17 cellular contexts compared by ENCODE assay signal in genomic region chr16:87703071-87703470, GRCh38.
DNase-seq lines count a peak whose midpoint lies in the region; ATAC-seq and TF ChIP-seq lines count a peak whose summit lies in the region.
"Had no signal": no experiment of that assay in that cellular context is flagged by ENCODE, and none has a peak within 500 bp of the region (broad histone marks: within the 10 kb centered on the region; RNA-seq: fewer than 3 reads in every experiment).

No MANE protein-coding gene starts in this region.

- no peak overlapping the region for H3K4me2 ChIP-seq in GM23338
- H3K4me2 ChIP-seq: PC-9 had no signal

- H3K9me2 ChIP-seq in GM23338 (ENCODE audit: insufficient read depth), result no peaks in the 10 kb centered on the region

- peak overlapping the region; percentile 53; the same call in 1 of the 2 replicates for H3K27ac ChIP-seq in GM23338 (ENCODE audit: low read depth)
- peak overlapping the region; percentile 2 for H3K27ac ChIP-seq in naive thymus-derived CD4-positive, alpha-beta T cell (ENCODE audit: low read depth, low read length)
- H3K27ac ChIP-seq: body of pancreas, coronary artery, gastrocnemius medialis, PC-9, SJSA1 had no signal

- H2AFZ ChIP-seq in GM23338, result no peak overlapping the region
- H2AFZ ChIP-seq: PC-9 had no signal

- H3K4me3 ChIP-seq in GM23338, result no peak overlapping the region
- no peak overlapping the region for H3K4me3 ChIP-seq in naive thymus-derived CD4-positive, alpha-beta T cell (ENCODE audit: low read length)
- H3K4me3 ChIP-seq: body of pancreas, coronary artery, gastrocnemius medialis, PC-9, SJSA1, transverse colon had no signal

- H3K36me3 ChIP-seq in GM23338 (ENCODE audit: insufficient read depth), result no peaks in the 10 kb centered on the region
- H3K36me3 ChIP-seq in naive thymus-derived CD4-positive, alpha-beta T cell (ENCODE audit: control insufficient read depth in 2 of 3, insufficient read depth in 3 of 3, low read length in 3 of 3), result peaks cover 0 to 37% (median 0%) of the 10 kb centered on the region in 3 experiments

- peaks cover 52% of the 10 kb centered on the region for H3K4me1 Mint-ChIP-seq in activated CD4-positive, alpha-beta T cell treated with anti-CD3 and anti-CD28 coated beads for 36 hours
- H3K4me1 Mint-ChIP-seq in GM23338, result peaks cover 18% of the 10 kb centered on the region
- peaks cover 30% of the 10 kb centered on the region for H3K4me1 Mint-ChIP-seq in activated naive CD8-positive, alpha-beta T cell (ENCODE audit: low read depth)
- H3K4me1 Mint-ChIP-seq in naive thymus-derived CD4-positive, alpha-beta T cell, result peaks cover 29 to 54% (median 49%) of the 10 kb centered on the region in 7 donors

- no peaks in the 10 kb centered on the region for H3K27me3 ChIP-seq in GM23338 (ENCODE audit: insufficient read depth)
- H3K27me3 ChIP-seq in naive thymus-derived CD4-positive, alpha-beta T cell (ENCODE audit: control insufficient read depth in 2 of 2, insufficient read depth in 2 of 2, low read length in 2 of 2), result no peaks in the 10 kb centered on the region
- H3K27me3 ChIP-seq: body of pancreas, gastrocnemius medialis, SJSA1, transverse colon had no signal

- TF ChIP-seq CTCF in GM23338 (conservative IDR thresholded peaks at IDR 0.05; ENCODE audit: low read depth in 2 of 2), result no peak

- POLR2A ChIA-PET in activated CD4-positive, alpha-beta T cell treated with anti-CD3 and anti-CD28 coated beads for 36 hours (lab: Charles Lee), result no interaction called here
- POLR2A ChIA-PET in naive thymus-derived CD4-positive, alpha-beta T cell (lab: Charles Lee), result interaction anchor here (0.6 to 1.4 kb wide), 3 partner anchors 53 to 290 kb away, joined by 3 to 5 read pairs (median 3); partner anchors contain the start of gene KLHDC4

- H3K79me2 ChIP-seq in GM23338 (replicated peaks; ENCODE audit: insufficient read depth), result peaks cover 13% of the 10 kb centered on the region

- peaks cover 7% of the 10 kb centered on the region; the same call in 1 of the 2 replicates for H3F3A ChIP-seq in GM23338 (replicated peaks; ENCODE audit: low read depth)

- ATAC-seq in activated CD4-positive, alpha-beta T cell treated with anti-CD3 and anti-CD28 coated beads for 36 hours, result no peak
- no peak for ATAC-seq in GM23338
- no peak for ATAC-seq in naive thymus-derived CD4-positive, alpha-beta T cell
- no peak for ATAC-seq in HG03097 (IDR thresholded peaks at IDR 0.05; ENCODE audit: low FRiP score, unreplicated experiment)
- ATAC-seq: body of pancreas, gastrocnemius medialis had no signal

- H3K4me1 ChIP-seq in GM23338 (ENCODE audit: insufficient read depth), result no peaks in the 10 kb centered on the region
- peaks cover 19 to 31% of the 10 kb centered on the region in 2 donors for H3K4me1 ChIP-seq in naive thymus-derived CD4-positive, alpha-beta T cell (ENCODE audit: control insufficient read depth in 2 of 2, insufficient read depth in 2 of 2, low read length in 2 of 2)
- H3K4me1 ChIP-seq: gastrocnemius medialis, SJSA1, transverse colon had no signal

- H3K36me3 Mint-ChIP-seq in activated CD4-positive, alpha-beta T cell treated with anti-CD3 and anti-CD28 coated beads for 36 hours (ENCODE audit: low read depth), result peaks cover 37% of the 10 kb centered on the region
- peaks cover 52% of the 10 kb centered on the region for H3K36me3 Mint-ChIP-seq in GM23338 (ENCODE audit: low read depth)
- H3K36me3 Mint-ChIP-seq in activated naive CD8-positive, alpha-beta T cell, result no peaks in the 10 kb centered on the region
- H3K36me3 Mint-ChIP-seq in naive thymus-derived CD4-positive, alpha-beta T cell, result peaks cover 0 to 11% (median 2%) of the 10 kb centered on the region in 5 donors

- H3K27ac Mint-ChIP-seq in activated CD4-positive, alpha-beta T cell treated with anti-CD3 and anti-CD28 coated beads for 36 hours, result peak overlapping the region; percentile 75
- H3K27ac Mint-ChIP-seq in GM23338, result no peak overlapping the region
- no peak overlapping the region for H3K27ac Mint-ChIP-seq in activated naive CD8-positive, alpha-beta T cell
- peak overlapping the region; percentile 66 to 93 (median 91) for H3K27ac Mint-ChIP-seq in naive thymus-derived CD4-positive, alpha-beta T cell

- no peaks in the 10 kb centered on the region; the same call in 1 of the 2 replicates for H4K20me1 ChIP-seq in GM23338 (replicated peaks; ENCODE audit: insufficient read depth)

- no peaks in the 10 kb centered on the region for H3K9me3 ChIP-seq in naive thymus-derived CD4-positive, alpha-beta T cell (ENCODE audit: control insufficient read depth in 2 of 3, low read length in 3 of 3)
- H3K9me3 ChIP-seq: body of pancreas, gastrocnemius medialis, SJSA1, transverse colon had no signal

- H3K9me3 Mint-ChIP-seq in activated CD4-positive, alpha-beta T cell treated with anti-CD3 and anti-CD28 coated beads for 36 hours (ENCODE audit: low read depth), result no peaks in the 10 kb centered on the region
- H3K9me3 Mint-ChIP-seq in GM23338, result no peaks in the 10 kb centered on the region; the same call in 2 of the 3 replicates
- H3K9me3 Mint-ChIP-seq in activated naive CD8-positive, alpha-beta T cell (ENCODE audit: low read depth), result no peaks in the 10 kb centered on the region
- H3K9me3 Mint-ChIP-seq in naive thymus-derived CD4-positive, alpha-beta T cell, result no peaks in the 10 kb centered on the region

- no peaks in the 10 kb centered on the region for H3K27me3 Mint-ChIP-seq in activated CD4-positive, alpha-beta T cell treated with anti-CD3 and anti-CD28 coated beads for 36 hours
- peaks cover 8% of the 10 kb centered on the region for H3K27me3 Mint-ChIP-seq in GM23338 (ENCODE audit: insufficient read depth, low read depth, poor library complexity)
- no peaks in the 10 kb centered on the region for H3K27me3 Mint-ChIP-seq in activated naive CD8-positive, alpha-beta T cell
- H3K27me3 Mint-ChIP-seq in naive thymus-derived CD4-positive, alpha-beta T cell, result no peaks in the 10 kb centered on the region

- no peak overlapping the region for H3K4me3 Mint-ChIP-seq in activated CD4-positive, alpha-beta T cell treated with anti-CD3 and anti-CD28 coated beads for 36 hours
- H3K4me3 Mint-ChIP-seq in GM23338, result no peak overlapping the region
- H3K4me3 Mint-ChIP-seq in activated naive CD8-positive, alpha-beta T cell, result peak overlapping the region; percentile 49
- peak overlapping the region; percentile 15 to 84 (median 76) for H3K4me3 Mint-ChIP-seq in naive thymus-derived CD4-positive, alpha-beta T cell

- intact Hi-C loops in activated CD4-positive, alpha-beta T cell treated with anti-CD3 and anti-CD28 coated beads for 36 hours (cut with DNase I, micrococcal nuclease), result loop anchor here in 1 of 2 experiments (5.0 kb wide), 1 partner anchor 149 kb away; no protein-coding TSS in a partner anchor
- intact Hi-C loops in naive thymus-derived CD4-positive, alpha-beta T cell (cut with micrococcal nuclease), result loop anchor here in 1 of 2 donors (5.0 kb wide), 1 partner anchor 64 kb away; the partner anchor contains the start of gene KLHDC4

- no peak for DNase-seq in activated CD4-positive, alpha-beta T cell treated with anti-CD3 and anti-CD28 coated beads for 36 hours
- DNase-seq in activated CD4-positive, alpha-beta T cell treated with anti-CD3 and anti-CD28 coated beads, Interleukin-2, amount 50 U/mL, for 1 hour, result no peak
- DNase-seq in GM23338 (ENCODE audit: low spot score) (no peak), A172 (ENCODE audit: low spot score) (no peak)
- no peak for DNase-seq in naive thymus-derived CD4-positive, alpha-beta T cell
- no peak for DNase-seq in stimulated activated CD8-positive, alpha-beta memory T cell treated with anti-CD3 and anti-CD28 coated beads, Interleukin-4, amount 100 ng/mL, for 48 hours
- DNase-seq: DMS79, gastrocnemius medialis, NCI-H1105 treated with DMSO at 0.1 percent for 48 hours, NCI-H69, PC-9 had no signal

- CTCF ChIA-PET in activated CD4-positive, alpha-beta T cell treated with anti-CD3 and anti-CD28 coated beads for 36 hours (lab: Charles Lee), result interaction anchor here (0.6 to 1.5 kb wide), 5 partner anchors 11 to 212 kb away, joined by 3 to 6 read pairs (median 5); no protein-coding TSS in a partner anchor
- CTCF ChIA-PET in naive thymus-derived CD4-positive, alpha-beta T cell (lab: Charles Lee), result no interaction called here

TF ChIP-seq in GM23338, 12 proteins besides CTCF, POLR2A, EP300 and RAD21:
- no peak for TF ChIP-seq POLR2AphosphoS5 (IDR thresholded peaks at IDR 0.05; ENCODE audit: low read depth)
- no peak for TF ChIP-seq EZH2 (IDR thresholded peaks at IDR 0.05; ENCODE audit: low read depth, unreplicated experiment)
- no peak for TF ChIP-seq CREB1 (CRISPR knock-in tag; IDR thresholded peaks at IDR 0.05; ENCODE audit: low read depth)
TF ChIP-seq in GM23338: peak in this region for 0.

Comparison
In these comparisons a context has a peak if more than half of its experiments do, and no peak if none do; other contexts are left out.
1. H3K27ac Mint-ChIP-seq: peak in activated CD4-positive, alpha-beta T cell treated with anti-CD3 and anti-CD28 coated beads for 36 hours (single experiment) and naive thymus-derived CD4-positive, alpha-beta T cell (9 of 9); none in GM23338 (single experiment) and activated naive CD8-positive, alpha-beta T cell (single experiment).
2. H3K4me3 Mint-ChIP-seq: peak in activated naive CD8-positive, alpha-beta T cell (single experiment) and naive thymus-derived CD4-positive, alpha-beta T cell (10 of 10); none in activated CD4-positive, alpha-beta T cell treated with anti-CD3 and anti-CD28 coated beads for 36 hours (single experiment) and GM23338 (single experiment).